8 cellular contexts compared by ENCODE assay signal in genomic region chr17:39754161-39754957, GRCh38.
DNase-seq lines count a peak whose midpoint lies in the region; ATAC-seq and TF ChIP-seq lines count a peak whose summit lies in the region.

No MANE protein-coding gene starts in this region.

- in situ Hi-C loops in GM18951 (cut with MboI; ENCODE audit: low sequenced_read_pairs, unreplicated experiment), result no loop called here

- peak; percentile 59 for ATAC-seq in HG03159 (IDR thresholded peaks at IDR 0.05; ENCODE audit: unreplicated experiment)
- ATAC-seq in activated CD4-positive, CD25-positive, alpha-beta regulatory T cell treated with anti-CD3 and anti-CD28 coated beads, Interleukin-2, amount 50 U/mL, for 24 hours, result peak; percentile 80 to 85
- peak; percentile 78 for ATAC-seq in central memory CD8-positive, alpha-beta T cell (replicated peaks; ENCODE audit: extremely low read depth, poor library complexity, severe bottlenecking)

- no peaks in the 10 kb centered on the region for H3K27me3 Mint-ChIP-seq in central memory CD8-positive, alpha-beta T cell

- peak overlapping the region; percentile 89 for H3K27ac Mint-ChIP-seq in central memory CD8-positive, alpha-beta T cell (ENCODE audit: low read depth)

- peaks cover 59% of the 10 kb centered on the region for H3K4me1 Mint-ChIP-seq in central memory CD8-positive, alpha-beta T cell

- peaks cover 21% of the 10 kb centered on the region for H3K36me3 Mint-ChIP-seq in central memory CD8-positive, alpha-beta T cell (ENCODE audit: insufficient read depth)

- peak; percentile 56 for TF ChIP-seq POLR2A in GM18951 (IDR thresholded peaks at IDR 0.05; ENCODE audit: extremely low read depth, insufficient read depth, insufficient read length)

- H3K9me3 Mint-ChIP-seq in central memory CD8-positive, alpha-beta T cell, result no peaks in the 10 kb centered on the region

- H3K4me3 Mint-ChIP-seq in central memory CD8-positive, alpha-beta T cell, result peak overlapping the region; percentile 65

- peak; percentile 98 for DNase-seq in AG20443 (ENCODE audit: low spot score)
- peak; percentile 90 for DNase-seq in NCI-H226
- DNase-seq in central memory CD8-positive, alpha-beta T cell (ENCODE audit: low spot score in 2 of 2), result peak; percentile 96 to 99
- peak; percentile 75 for DNase-seq in kidney glomerular epithelial cell (lab: John Stamatoyannopoulos, UW)
- DNase-seq in stimulated activated CD4-positive, alpha-beta T cell treated with anti-CD3 and anti-CD28 coated beads, Interleukin-15, amount 100 ng/mL, for 48 hours (ENCODE audit: low read depth in 2 of 2), result peak; percentile 92 to 95

Comparison
In these comparisons a context has a peak if more than half of its experiments do, and no peak if none do; other contexts are left out.
1. Peak in every context shown above with its lines: DNase-seq and ATAC-seq.